Comparison of ENCODE assay signal across 15 cellular contexts in the genomic region with DNA sequence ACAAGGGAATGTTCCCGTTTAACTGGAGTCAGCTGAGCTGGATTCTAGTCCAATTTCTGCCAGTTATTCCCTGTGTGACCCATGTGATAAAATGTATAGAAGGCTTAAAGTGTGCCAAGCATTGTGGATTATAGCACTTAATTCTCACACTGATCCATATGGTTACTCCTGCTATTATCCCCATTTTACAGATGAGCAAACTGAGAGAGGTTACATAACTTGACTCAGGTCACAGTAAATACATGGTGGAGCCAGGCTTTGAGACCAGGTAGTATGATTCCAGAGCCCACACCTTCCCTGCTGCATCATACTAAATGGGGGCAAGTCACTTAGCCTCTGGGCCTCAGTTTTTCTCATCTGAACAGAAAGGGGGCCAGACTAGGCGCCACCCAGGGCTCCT. TPM values are rescaled to one million over a fixed set of nuclear protein-coding genes. Genes with fewer than 3 reads are reported as not detected.
DNase-seq lines count a peak whose midpoint lies in the region; ATAC-seq and TF ChIP-seq lines count a peak whose summit lies in the region.
"Had no signal": no experiment of that assay in that cellular context is flagged by ENCODE, and none has a peak within 500 bp of the region (broad histone marks: within the 10 kb centered on the region; RNA-seq: fewer than 3 reads in every experiment).

No MANE protein-coding gene starts in this region.

- H3K27ac Mint-ChIP-seq in CD8-positive, alpha-beta T cell: peak overlapping the region; percentile 100
- H3K27ac Mint-ChIP-seq in nephron: peak overlapping the region in 2 of 3 experiments; percentile 87 to 95

- no peak overlapping the region for H3K27ac ChIP-seq in BLaER1 treated with 17β-estradiol and CSF1 and Interleukin-3, amounts not matched to agents 10 nM and 100 nM
- peak overlapping the region; percentile 99 for H3K27ac ChIP-seq in CD8-positive, alpha-beta T cell (ENCODE audit: low read depth, low read length)
- peak overlapping the region; percentile 65 to 100 (median 99) for H3K27ac ChIP-seq in body of pancreas

- ATAC-seq in CD8-positive, alpha-beta T cell: no peak
- ATAC-seq in body of pancreas: no peak
- no peak for ATAC-seq in sciatic nerve
- ATAC-seq in HG03159 (IDR thresholded peaks at IDR 0.05; ENCODE audit: unreplicated experiment): no peak
- ATAC-seq: right cardiac atrium had no signal

- no peak for TF ChIP-seq CTCF in CD8-positive, alpha-beta T cell (IDR thresholded peaks at IDR 0.05)
- TF ChIP-seq CTCF in body of pancreas (IDR thresholded peaks at IDR 0.05) (no peak), nephron (IDR thresholded peaks at IDR 0.05; ENCODE audit: unreplicated experiment in 3 of 3) (no peak)

- H3K4me2 ChIP-seq in BLaER1 treated with 17β-estradiol and CSF1 and Interleukin-3, amounts not matched to agents 10 nM and 100 nM: peak overlapping the region in 10 of 11 experiments; percentile 2 to 98 (median 88); a peak in 16 of 22 replicates

- 65 to 76% methylated on average over 2 of the region's 2 CpGs for WGBS in body of pancreas, 2 donors

- H3K9ac ChIP-seq in BLaER1 treated with 17β-estradiol and CSF1 and Interleukin-3, amounts not matched to agents 10 nM and 100 nM: peak overlapping the region in 1 of 11 experiments; percentile 99; a peak in 1 of 22 replicates

- H3K27me3 ChIP-seq in BLaER1 treated with 17β-estradiol and CSF1 and Interleukin-3, amounts not matched to agents 10 nM and 100 nM: no peaks in the 10 kb centered on the region
- no peaks in the 10 kb centered on the region for H3K27me3 ChIP-seq in CD8-positive, alpha-beta T cell (ENCODE audit: insufficient read depth, low read length)
- no peaks in the 10 kb centered on the region for H3K27me3 ChIP-seq in body of pancreas
- H3K27me3 ChIP-seq: stomach, uterus had no signal

- peaks cover 38% of the 10 kb centered on the region for H3K36me3 Mint-ChIP-seq in CD8-positive, alpha-beta T cell
- H3K36me3 Mint-ChIP-seq in nephron (ENCODE audit: low read depth): no peaks in the 10 kb centered on the region

- peaks cover 38 to 63% (median 54%) of the 10 kb centered on the region in 10 experiments for H3K4me1 ChIP-seq in BLaER1 treated with 17β-estradiol and CSF1 and Interleukin-3, amounts not matched to agents 10 nM and 100 nM
- H3K4me1 ChIP-seq in CD8-positive, alpha-beta T cell (ENCODE audit: insufficient read depth, low read length): peaks cover 39% of the 10 kb centered on the region
- peaks cover 52% of the 10 kb centered on the region for H3K4me1 ChIP-seq in body of pancreas

- POLR2A ChIA-PET in CD8-positive, alpha-beta T cell (lab: Charles Lee): interaction anchor here (0.7 to 11.3 kb wide), 8 partner anchors 9 to 389 kb away, joined by 3 to 143 read pairs (median 4); a partner anchor contains a TSS

- H3K4me3 Mint-ChIP-seq in CD8-positive, alpha-beta T cell: no peak overlapping the region
- H3K4me3 Mint-ChIP-seq in nephron: peak overlapping the region; percentile 17 to 93 (median 84)

- peak overlapping the region in 2 of 10 experiments; percentile 73; a peak in 1 of 20 replicates for H3K4me3 ChIP-seq in BLaER1 treated with 17β-estradiol and CSF1 and Interleukin-3, amounts not matched to agents 10 nM and 100 nM
- H3K4me3 ChIP-seq in CD8-positive, alpha-beta T cell (ENCODE audit: low read depth, low read length): no peak overlapping the region
- no peak overlapping the region for H3K4me3 ChIP-seq in body of pancreas
- H3K4me3 ChIP-seq: uterus had no signal

- intact Hi-C loops in CD8-positive, alpha-beta T cell (cut with DNase I, micrococcal nuclease): loop anchor here (2.0 to 10.0 kb wide), 2 partner anchors 389 to 1681 kb away; no protein-coding TSS in a partner anchor
- intact Hi-C loops in body of pancreas (cut with DNase I): no loop called here
- intact Hi-C loops in sciatic nerve (cut with DNase I): no loop called here

- 0 out of 22 replicates have a peak, but pooled peaks cover 0 to 4% (median 0%) of the 10 kb centered on the region in 11 experiments for H3K9me3 ChIP-seq in BLaER1 treated with 17β-estradiol and CSF1 and Interleukin-3, amounts not matched to agents 10 nM and 100 nM (replicated peaks in 1 of 11)
- no peaks in the 10 kb centered on the region for H3K9me3 ChIP-seq in CD8-positive, alpha-beta T cell (ENCODE audit: low read length)
- H3K9me3 ChIP-seq in body of pancreas: no peaks in the 10 kb centered on the region
- H3K9me3 ChIP-seq: stomach, uterus had no signal

- H4K20me1 ChIP-seq in BLaER1 treated with 17β-estradiol and CSF1 and Interleukin-3, amounts not matched to agents 10 nM and 100 nM: no peaks in the 10 kb centered on the region

- H3K36me3 ChIP-seq in BLaER1 treated with 17β-estradiol and CSF1 and Interleukin-3, amounts not matched to agents 10 nM and 100 nM: no peaks in the 10 kb centered on the region
- H3K36me3 ChIP-seq in CD8-positive, alpha-beta T cell (ENCODE audit: insufficient read depth, low read length): peaks cover 8% of the 10 kb centered on the region
- H3K36me3 ChIP-seq in body of pancreas (replicated peaks in 1 of 2; ENCODE audit: insufficient read depth in 1 of 2, low read depth in 2 of 2): no peaks in the 10 kb centered on the region
- H3K36me3 ChIP-seq: stomach, uterus had no signal

- CTCF ChIA-PET in CD8-positive, alpha-beta T cell (lab: Charles Lee): interaction anchor here (0.6 to 7.5 kb wide), 10 partner anchors 8 to 361 kb away, joined by 3 to 74 read pairs (median 4); no protein-coding TSS in a partner anchor

- H3K4me1 Mint-ChIP-seq in CD8-positive, alpha-beta T cell (ENCODE audit: low read depth): peaks cover 55% of the 10 kb centered on the region
- H3K4me1 Mint-ChIP-seq in nephron: peaks cover 17% of the 10 kb centered on the region

- H3K9me3 Mint-ChIP-seq in CD8-positive, alpha-beta T cell: no peaks in the 10 kb centered on the region
- H3K9me3 Mint-ChIP-seq in nephron: no peaks in the 10 kb centered on the region

- TF ChIP-seq POLR2A in body of pancreas (IDR thresholded peaks at IDR 0.05): no peak

- DNase-seq in CD8-positive, alpha-beta T cell: no peak
- DNase-seq in body of pancreas (no peak), sciatic nerve (ENCODE audit: low spot score) (no peak), DMS 273 (lab: John Stamatoyannopoulos, UW; ENCODE audit: unreplicated experiment) (no peak)
- DNase-seq: activated CD4-positive, CD25-positive, alpha-beta regulatory T cell; activated effector memory CD4-positive, alpha-beta T cell treated with anti-CD3 and anti-CD28 coated beads, Interleukin-2, amount 50 U/mL, for 16 hours; kidney; SIG-M5; uterus had no signal

- H3K27me3 Mint-ChIP-seq in CD8-positive, alpha-beta T cell (ENCODE audit: low read depth): no peaks in the 10 kb centered on the region
- peaks cover 8% of the 10 kb centered on the region for H3K27me3 Mint-ChIP-seq in nephron (ENCODE audit: low read depth)

RNA-seq across cellular contexts. Expression of a gene that starts 2.0 kb away (rescaled TPM):
- 10 to 100 TPM; 13.4 to 14.1 TPM for total RNA-seq in CD8-positive, alpha-beta T cell
- total RNA-seq in body of pancreas (10 to 100 TPM in 1 of 2 donors, 1 to 10 TPM in 1; 4.0 to 38.7 TPM), sciatic nerve (18.8 TPM)

RNA-seq across cellular contexts. Expression of a gene that starts 39.1 kb away (rescaled TPM):
- 1 to 10 TPM; 1.1 to 1.7 TPM for total RNA-seq in CD8-positive, alpha-beta T cell
- total RNA-seq in body of pancreas (not detected), sciatic nerve (0.71 TPM)

RNA-seq across cellular contexts. Expression of a gene that starts 55.8 kb away (rescaled TPM):
- not detected for total RNA-seq in CD8-positive, alpha-beta T cell
- total RNA-seq in body of pancreas: not detected
- not detected for total RNA-seq in sciatic nerve
- total RNA-seq: chondrocyte, kidney, right cardiac atrium, stomach, uterus had no signal

Comparison
In these comparisons a context has a peak if more than half of its experiments do, and no peak if none do; other contexts are left out.
1. H3K27ac ChIP-seq: peak in CD8-positive, alpha-beta T cell (single experiment) and body of pancreas (4 of 4); none in BLaER1 treated with 17β-estradiol and CSF1 and Interleukin-3, amounts not matched to agents 10 nM and 100 nM (0 of 11).
2. intact Hi-C loops: an anchor here in CD8-positive, alpha-beta T cell (2.0 to 10.0 kb wide); none called in body of pancreas and sciatic nerve.